In genomic region chr12:125890366-125890905, GRCh38 we compare ENCODE assay signal across 15 cellular contexts.
"Had no signal": no experiment of that assay in that cellular context is flagged by ENCODE, and none has a peak within 500 bp of the region (broad histone marks: within the 10 kb centered on the region; RNA-seq: fewer than 3 reads in every experiment).

No MANE protein-coding gene starts in this region.

- H3K36me3 ChIP-seq: right lobe of liver, spleen had no signal

- DNase-seq: activated CD4-positive, alpha-beta T cell treated with anti-CD3 and anti-CD28 coated beads, Interleukin-2, amount 50 U/mL, for 1 hour; activated CD4-positive, CD25-positive, alpha-beta regulatory T cell; cortex of kidney; effector memory CD8-positive, alpha-beta T cell; immature natural killer cell; right lobe of liver; SIG-M5; spleen; stimulated activated CD4-positive, alpha-beta T cell treated with anti-CD3 and anti-CD28 coated beads, Interleukin-1b, Interleukin-23, amount 100 ng/mL, for 48 hours; T-helper 2 cell had no signal

- H3K36me3 Mint-ChIP-seq: activated naive CD8-positive, alpha-beta T cell; immature natural killer cell; mesothelial cell of epicardium; stimulated activated memory B cell treated with anti-CD40 and anti-IgM and Interleukin-4, amounts not matched to agents 10 μg/mL and 1 μg/mL and 100 μg/mL, for 72 hours; type B pancreatic cell had no signal

- H3K4me1 ChIP-seq: right lobe of liver, spleen had no signal

- H3K4me3 Mint-ChIP-seq: activated naive CD8-positive, alpha-beta T cell; effector memory CD8-positive, alpha-beta T cell; immature natural killer cell; mesothelial cell of epicardium; stimulated activated memory B cell treated with anti-CD40 and anti-IgM and Interleukin-4, amounts not matched to agents 10 μg/mL and 1 μg/mL and 100 μg/mL, for 72 hours; type B pancreatic cell had no signal

- H3K27me3 Mint-ChIP-seq: effector memory CD8-positive, alpha-beta T cell; stimulated activated memory B cell treated with anti-CD40 and anti-IgM and Interleukin-4, amounts not matched to agents 10 μg/mL and 1 μg/mL and 100 μg/mL, for 72 hours had no signal

- H3K27me3 ChIP-seq: right lobe of liver, spleen had no signal

- H3K4me1 Mint-ChIP-seq: immature natural killer cell; stimulated activated memory B cell treated with anti-CD40 and anti-IgM and Interleukin-4, amounts not matched to agents 10 μg/mL and 1 μg/mL and 100 μg/mL, for 72 hours had no signal

- ATAC-seq: effector memory CD8-positive, alpha-beta T cell; left lobe of liver; right lobe of liver; stimulated activated memory B cell treated with anti-CD40 and anti-IgM and Interleukin-4, amounts not matched to agents 10 μg/mL and 1 μg/mL and 100 μg/mL, for 72 hours had no signal

- H3K9me3 ChIP-seq: right lobe of liver had no signal

- H3K9me3 Mint-ChIP-seq: type B pancreatic cell had no signal

- H3K27ac Mint-ChIP-seq: activated naive CD8-positive, alpha-beta T cell; effector memory CD8-positive, alpha-beta T cell; immature natural killer cell; mesothelial cell of epicardium; stimulated activated memory B cell treated with anti-CD40 and anti-IgM and Interleukin-4, amounts not matched to agents 10 μg/mL and 1 μg/mL and 100 μg/mL, for 72 hours; type B pancreatic cell had no signal

- H3K27ac ChIP-seq: right lobe of liver, spleen had no signal

- H3K4me3 ChIP-seq: right lobe of liver, spleen had no signal
